8 cellular contexts compared by ENCODE assay signal in genomic region chr19:7636691-7637373, GRCh38. TPM values are rescaled to one million over a fixed set of nuclear protein-coding genes. Genes with fewer than 3 reads are reported as not detected.
DNase-seq lines count a peak whose midpoint lies in the region; ATAC-seq and TF ChIP-seq lines count a peak whose summit lies in the region.

Gene STXBP2, plus strand, starts transcription at chr19:7637110. Its CDS starts 40 bp downstream, at chr19:7637150.

- no peak within 1 kb of the TSS for H2BK12ac ChIP-seq in mesenchymal stem cell (ENCODE audit: low read length in 2 of 2)

- no peak for TF ChIP-seq CTCF in GM10248 (IDR thresholded peaks at IDR 0.05; ENCODE audit: control extremely low read depth, extremely low read depth, low read depth, missing control alignments)

- H3K4me2 ChIP-seq in mesenchymal stem cell (ENCODE audit: low read length, poor library complexity, severe bottlenecking), result peak within 1 kb of the TSS; percentile 61

- H2AFZ ChIP-seq in mesenchymal stem cell (ENCODE audit: low read depth, low read length), result no peak within 1 kb of the TSS

- peak; percentile 99 for DNase-seq in GM10248 (ENCODE audit: extremely low spot score)
- DNase-seq in NCI-H2196 treated with DMSO at 0.1 percent for 48 hours (lab: John Stamatoyannopoulos, UW; ENCODE audit: unreplicated experiment), result peak; percentile 77
- peak; percentile 84 to 92 for DNase-seq in activated CD4-positive, alpha-beta T cell treated with anti-CD3 and anti-CD28 coated beads, Interleukin-2, amount 50 U/mL, for 24 hours (ENCODE audit: low read depth in 1 of 2, low spot score in 1 of 2)
- peak; percentile 39 for DNase-seq in mesenchymal stem cell
- DNase-seq in stimulated activated CD8-positive, alpha-beta memory T cell treated with anti-CD3 and anti-CD28 coated beads, Interleukin-4, amount 100 ng/mL, for 24 hours (ENCODE audit: low read depth), result peak; percentile 81
- no peak for DNase-seq in putamen (ENCODE audit: low spot score)

- no peak within 1 kb of the TSS for H2AK5ac ChIP-seq in mesenchymal stem cell (ENCODE audit: low read length, severe bottlenecking)

- H3K36me3 ChIP-seq in duodenal mucosa (ENCODE audit: control insufficient read depth in 1 of 2, insufficient read depth in 2 of 2, low read length in 2 of 2) (peaks cover 0 to 17% of the 10 kb centered on the region in 2 donors), mesenchymal stem cell (ENCODE audit: control insufficient read depth in 1 of 2, insufficient read depth in 2 of 2, low read depth in 1 of 2, low read length in 2 of 2) (peaks cover 1 to 45% of the 10 kb centered on the region in 2 experiments)

- H3K27me3 ChIP-seq in duodenal mucosa (ENCODE audit: control insufficient read depth in 1 of 2, insufficient read depth in 2 of 2, low read length in 2 of 2), result peaks cover 0 to 7% of the 10 kb centered on the region in 2 donors
- H3K27me3 ChIP-seq in mesenchymal stem cell (ENCODE audit: control insufficient read depth in 1 of 2, insufficient read depth in 1 of 2, low read length in 2 of 2), result peaks cover 0 to 42% of the 10 kb centered on the region in 2 experiments

- peak within 1 kb of the TSS; percentile 18 to 28 for H3K4ac ChIP-seq in mesenchymal stem cell (ENCODE audit: low read depth in 1 of 2, low read length in 2 of 2)

- peak within 1 kb of the TSS; percentile 81 for H4K8ac ChIP-seq in mesenchymal stem cell (ENCODE audit: low read length)

- no peak within 1 kb of the TSS for H2BK5ac ChIP-seq in mesenchymal stem cell (ENCODE audit: low read depth, low read length, poor library complexity, severe bottlenecking)

- H3K18ac ChIP-seq in mesenchymal stem cell (ENCODE audit: low read depth in 1 of 2, low read length in 2 of 2), result no peak within 1 kb of the TSS

- H3K4me3 ChIP-seq in duodenal mucosa (ENCODE audit: low read depth in 1 of 2, low read length in 2 of 2) (peak within 1 kb of the TSS; percentile 87 to 93), mesenchymal stem cell (ENCODE audit: insufficient read depth in 1 of 2, low read depth in 1 of 2, low read length in 2 of 2) (peak within 1 kb of the TSS in 1 of 2 experiments; percentile 72)

- H3K9ac ChIP-seq in duodenal mucosa (ENCODE audit: low read depth in 1 of 2, low read length in 2 of 2) (peak within 1 kb of the TSS; percentile 77 to 80), mesenchymal stem cell (ENCODE audit: low read length) (no peak within 1 kb of the TSS)

- H3K27ac ChIP-seq in duodenal mucosa (ENCODE audit: low read depth, low read length), result peak within 1 kb of the TSS; percentile 70
- no peak within 1 kb of the TSS for H3K27ac ChIP-seq in mesenchymal stem cell (ENCODE audit: low read length, poor library complexity, severe bottlenecking)

- POLR2A ChIA-PET in GM10248 (lab: Yijun Ruan, JAX), result no interaction called here

- peaks cover 33% of the 10 kb centered on the region for H3K79me1 ChIP-seq in mesenchymal stem cell (replicated peaks; ENCODE audit: low read length, poor library complexity, severe bottlenecking)

- no peak within 1 kb of the TSS for H3K14ac ChIP-seq in mesenchymal stem cell (ENCODE audit: low read length in 2 of 2)

- WGBS in mesenchymal stem cell, result 16% methylated on average over 57 of the region's 61 CpGs

- H4K91ac ChIP-seq in mesenchymal stem cell (ENCODE audit: low read length), result peak within 1 kb of the TSS; percentile 39

- H3K4me1 ChIP-seq in duodenal mucosa (ENCODE audit: control insufficient read depth in 1 of 2, insufficient read depth in 2 of 2, low read length in 2 of 2), result peaks cover 6 to 29% of the 10 kb centered on the region in 2 donors
- H3K4me1 ChIP-seq in mesenchymal stem cell (ENCODE audit: control insufficient read depth, insufficient read depth, low read depth, low read length), result peaks cover 22% of the 10 kb centered on the region

- CTCF ChIA-PET in GM10248 (lab: Yijun Ruan, JAX), result interaction anchor here (1.0 to 2.9 kb wide), 3 partner anchors 44 to 163 kb away, joined by 4 to 11 read pairs (median 7); partner anchors contain the start of gene TRAPPC5

- peak; percentile 84 for ATAC-seq in HG02885 (IDR thresholded peaks at IDR 0.05; ENCODE audit: poor library complexity, unreplicated experiment)

- peaks cover 0 to 2% of the 10 kb centered on the region in 2 donors for H3K9me3 ChIP-seq in duodenal mucosa (ENCODE audit: control insufficient read depth in 1 of 2, low read length in 2 of 2)
- no peaks in the 10 kb centered on the region for H3K9me3 ChIP-seq in mesenchymal stem cell (ENCODE audit: control insufficient read depth, low read length)

- H3K23ac ChIP-seq in mesenchymal stem cell (ENCODE audit: low read length in 2 of 2), result no peak within 1 kb of the TSS

- H2BK120ac ChIP-seq in mesenchymal stem cell (ENCODE audit: low read depth, low read length), result peak within 1 kb of the TSS; percentile 19

- peak within 1 kb of the TSS; percentile 76 for H2BK15ac ChIP-seq in mesenchymal stem cell (ENCODE audit: low read depth, poor library complexity, severe bottlenecking)

RNA-seq across cellular contexts. Expression of gene STXBP2, which starts in this region (rescaled TPM):
- 21.9 TPM for polyA plus RNA-seq in mesenchymal stem cell (2013, experiment 1 of 2)
- 19.8 TPM for polyA plus RNA-seq in mesenchymal stem cell (2013, experiment 2 of 2)
